9 cellular contexts compared by ENCODE assay signal in genomic region chr11:61294717-61295595, GRCh38. TPM values are rescaled to one million over a fixed set of nuclear protein-coding genes. Genes with fewer than 3 reads are reported as not detected.
DNase-seq lines count a peak whose midpoint lies in the region; ATAC-seq and TF ChIP-seq lines count a peak whose summit lies in the region.
"Had no signal": no experiment of that assay in that cellular context is flagged by ENCODE, and none has a peak within 500 bp of the region (broad histone marks: within the 10 kb centered on the region; RNA-seq: fewer than 3 reads in every experiment).

TSS of gene VWCE (minus strand) at chr11:61295316. CDS start at chr11:61295037, 279 bp downstream.

- no peaks in the 10 kb centered on the region for H3K9me3 Mint-ChIP-seq in natural killer cell

- H3K4me3 Mint-ChIP-seq in natural killer cell: peak within 1 kb of the TSS; percentile 81

- H3K4me3 ChIP-seq in AG09309 (ENCODE audit: control insufficient read depth, low read depth, low read length) (peak within 1 kb of the TSS; percentile 49), stomach smooth muscle (ENCODE audit: low read length in 2 of 2) (peak within 1 kb of the TSS; percentile 68 to 76)

- TF ChIP-seq CTCF in AG09309 (IDR thresholded peaks at IDR 0.05; ENCODE audit: control insufficient read depth, insufficient read depth, low read depth, low read length, missing control alignments) (peak; percentile 35), natural killer cell (IDR thresholded peaks at IDR 0.05) (no peak)

- no peak within 1 kb of the TSS for H3K27ac ChIP-seq in stomach smooth muscle (ENCODE audit: low read length)

- H3K9me3 ChIP-seq in stomach smooth muscle (ENCODE audit: control insufficient read depth in 2 of 2, low read length in 2 of 2): no peaks in the 10 kb centered on the region

- H3K4me1 ChIP-seq in stomach smooth muscle (ENCODE audit: control insufficient read depth, insufficient read depth, low read length): peaks cover 19% of the 10 kb centered on the region

- peaks cover 32 to 39% of the 10 kb centered on the region in 2 donors for H3K4me1 Mint-ChIP-seq in natural killer cell

- ATAC-seq in GM18907 (IDR thresholded peaks at IDR 0.05; ENCODE audit: unreplicated experiment) (peak; percentile 74), HG03175 (IDR thresholded peaks at IDR 0.05; ENCODE audit: unreplicated experiment) (peak; percentile 79), natural killer cell (peak; percentile 82 to 89 (median 84))

- peak within 1 kb of the TSS; percentile 13 to 30 for H3K9ac ChIP-seq in stomach smooth muscle (ENCODE audit: low read length in 2 of 2)

- H3K36me3 Mint-ChIP-seq in natural killer cell: no peaks in the 10 kb centered on the region

- H3K27ac Mint-ChIP-seq in natural killer cell: no peak within 1 kb of the TSS

- peaks cover 0 to 15% of the 10 kb centered on the region in 2 donors for H3K27me3 Mint-ChIP-seq in natural killer cell (ENCODE audit: low read depth in 2 of 2)

- DNase-seq in AG09309 (ENCODE audit: low read depth): no peak
- DNase-seq in NCI-H69 (lab: John Stamatoyannopoulos, UW): peak; percentile 87
- peak; percentile 69 for DNase-seq in activated CD8-positive, alpha-beta memory T cell treated with anti-CD3 and anti-CD28 coated beads, Interleukin-2, amount 50 U/mL, for 4 hours
- DNase-seq in erythroblast (lab: John Stamatoyannopoulos, UW): peak; percentile 91 to 93
- peak; percentile 37 for DNase-seq in natural killer cell

- intact Hi-C loops in natural killer cell (cut with micrococcal nuclease): no loop called here

- TF ChIP-seq POLR2A in erythroblast (IDR thresholded peaks at IDR 0.05; ENCODE audit: low read length): peak; percentile 23

- peaks cover 22 to 31% of the 10 kb centered on the region in 2 donors for H3K27me3 ChIP-seq in stomach smooth muscle (ENCODE audit: control insufficient read depth in 1 of 2, insufficient read depth in 2 of 2, low read length in 2 of 2)

- peaks cover 11 to 13% of the 10 kb centered on the region in 2 donors for H3K36me3 ChIP-seq in stomach smooth muscle (ENCODE audit: control insufficient read depth in 2 of 2, insufficient read depth in 2 of 2, low read length in 2 of 2)

RNA-seq across cellular contexts. Expression of gene VWCE, which starts in this region (rescaled TPM):
- total RNA-seq in natural killer cell: under 1 TPM; 0.61 to 0.95 (median 0.82) TPM
- total RNA-seq: RPMI7951 had no signal

Comparison
In these comparisons a context has a peak if more than half of its experiments do, and no peak if none do; other contexts are left out.
1. Peak in DNase-seq and ATAC-seq in natural killer cell; RNA of the gene not detected or under 1 TPM.